In genomic region chr2:10810175-10811161, GRCh38 we compare ENCODE assay signal across 8 cellular contexts. TPM values are rescaled to one million over a fixed set of nuclear protein-coding genes. Genes with fewer than 3 reads are reported as not detected.
DNase-seq lines count a peak whose midpoint lies in the region; ATAC-seq and TF ChIP-seq lines count a peak whose summit lies in the region.

No MANE protein-coding gene starts in this region.

- POLR2A ChIA-PET in AG04450 (lab: Yijun Ruan, JAX), result no interaction called here
- POLR2A ChIA-PET in activated CD4-positive, alpha-beta memory T cell treated with anti-CD3 and anti-CD28 coated beads for 36 hours (lab: Charles Lee), result interaction anchor here (2.5 kb wide), 1 partner anchor 19 kb away, joined by 19 read pairs; no protein-coding TSS in a partner anchor

- 48 to 50% methylated on average over 6 to 8 of the region's 8 CpGs for WGBS in transverse colon (ENCODE audit: low coverage in 1 of 2), 2 donors

- peak overlapping the region; percentile 80 for H3K4me3 ChIP-seq in AG04450 (ENCODE audit: low read depth, low read length)
- peak overlapping the region in 2 of 4 donors; percentile 85 to 98 for H3K4me3 ChIP-seq in transverse colon

- in situ Hi-C loops in transverse colon (cut with MboI; ENCODE audit: low pct_ligation_motif_present in 1 of 4, low pct_unique_long_range_greater_than_20kb in 1 of 4, low sequenced_read_pairs in 3 of 4), result no loop called here

- H3K4me1 ChIP-seq in transverse colon, result peaks cover 16 to 33% (median 25%) of the 10 kb centered on the region in 4 donors

- DNase-seq in AG04450 (ENCODE audit: low read depth, low spot score) (no peak), immature natural killer cell (peak in 1 of 3 donors; percentile 16), transverse colon (no peak), NCI-H2196 (lab: John Stamatoyannopoulos, UW; ENCODE audit: unreplicated experiment) (no peak)
- no peak for DNase-seq in activated CD4-positive, alpha-beta memory T cell treated with anti-CD3 and anti-CD28 coated beads for 36 hours
- DNase-seq in activated CD8-positive, alpha-beta memory T cell treated with anti-CD3 and anti-CD28 coated beads for 24 hours, result no peak

- H3K27ac ChIP-seq in AG04450 (ENCODE audit: low read depth, low read length) (peak overlapping the region; percentile 22), transverse colon (peak overlapping the region; percentile 86 to 97 (median 96))

- TF ChIP-seq CTCF in AG04450 (IDR thresholded peaks at IDR 0.05; ENCODE audit: low read depth, low read length), result no peak
- no peak for TF ChIP-seq CTCF in transverse colon (IDR thresholded peaks at IDR 0.05)

- H3K27ac Mint-ChIP-seq in activated CD4-positive, alpha-beta memory T cell treated with anti-CD3 and anti-CD28 coated beads for 36 hours, result peak overlapping the region; percentile 90
- peak overlapping the region; percentile 82 to 92 (median 84) for H3K27ac Mint-ChIP-seq in immature natural killer cell

- CTCF ChIA-PET in AG04450 (lab: Charles Lee), result no interaction called here
- CTCF ChIA-PET in activated CD4-positive, alpha-beta memory T cell treated with anti-CD3 and anti-CD28 coated beads for 36 hours (lab: Charles Lee), result interaction anchor here (2.2 to 2.9 kb wide), 2 partner anchors 22 to 322 kb away, joined by 10 to 14 read pairs; a partner anchor contains a TSS

- peak overlapping the region; percentile 88 for H3K4me3 Mint-ChIP-seq in activated CD4-positive, alpha-beta memory T cell treated with anti-CD3 and anti-CD28 coated beads for 36 hours
- peak overlapping the region; percentile 78 to 94 (median 90) for H3K4me3 Mint-ChIP-seq in immature natural killer cell

- no peaks in the 10 kb centered on the region for H3K36me3 ChIP-seq in transverse colon

- no peaks in the 10 kb centered on the region for H3K9me3 Mint-ChIP-seq in activated CD4-positive, alpha-beta memory T cell treated with anti-CD3 and anti-CD28 coated beads for 36 hours
- H3K9me3 Mint-ChIP-seq in immature natural killer cell, result no peaks in the 10 kb centered on the region

- peaks cover 39% of the 10 kb centered on the region for H3K4me1 Mint-ChIP-seq in activated CD4-positive, alpha-beta memory T cell treated with anti-CD3 and anti-CD28 coated beads for 36 hours (ENCODE audit: low read depth)
- peaks cover 49 to 65% of the 10 kb centered on the region in 2 donors for H3K4me1 Mint-ChIP-seq in immature natural killer cell

- H3K27me3 Mint-ChIP-seq in activated CD4-positive, alpha-beta memory T cell treated with anti-CD3 and anti-CD28 coated beads for 36 hours, result no peaks in the 10 kb centered on the region
- peaks cover 0 to 17% (median 10%) of the 10 kb centered on the region in 3 donors for H3K27me3 Mint-ChIP-seq in immature natural killer cell (ENCODE audit: low read depth in 3 of 3)

- TF ChIP-seq EP300 in transverse colon (IDR thresholded peaks at IDR 0.05; ENCODE audit: low read depth), result no peak

- intact Hi-C loops in activated CD4-positive, alpha-beta memory T cell treated with anti-CD3 and anti-CD28 coated beads for 36 hours (cut with micrococcal nuclease), result loop anchor here (1.0 to 5.0 kb wide), 4 partner anchors 20 to 942 kb away; a partner anchor contains a TSS
- intact Hi-C loops in transverse colon (cut with DNase I; ENCODE audit: low total_unique reads), result no loop called here

- peak; percentile 33 for ATAC-seq in GM18873 (IDR thresholded peaks at IDR 0.05; ENCODE audit: low FRiP score, unreplicated experiment)
- ATAC-seq in HG03457 (IDR thresholded peaks at IDR 0.05; ENCODE audit: unreplicated experiment), result peak; percentile 37

- H3K27me3 ChIP-seq in AG04450 (ENCODE audit: control insufficient read depth, insufficient read depth, low read length) (no peaks in the 10 kb centered on the region), transverse colon (no peaks in the 10 kb centered on the region)

- no peaks in the 10 kb centered on the region for H3K9me3 ChIP-seq in AG04450 (ENCODE audit: control insufficient read depth, insufficient read depth, low read length)
- no peaks in the 10 kb centered on the region for H3K9me3 ChIP-seq in transverse colon

- peaks cover 17% of the 10 kb centered on the region for H3K36me3 Mint-ChIP-seq in activated CD4-positive, alpha-beta memory T cell treated with anti-CD3 and anti-CD28 coated beads for 36 hours
- H3K36me3 Mint-ChIP-seq in immature natural killer cell, result peaks cover 0 to 4% (median 0%) of the 10 kb centered on the region in 3 donors

- TF ChIP-seq POLR2A in transverse colon (IDR thresholded peaks at IDR 0.05), result peak; percentile 8

RNA-seq across cellular contexts. Expression of gene PDIA6, which starts 2.1 kb away (rescaled TPM):
- 345 and 487 TPM in 2 replicates for polyA plus RNA-seq in AG04450 (2011; rRNA removed)
- 151 and 185 TPM in 2 replicates for polyA minus RNA-seq in AG04450 (2011; rRNA and poly(A)+ RNA removed)
- 100 to 1,000 TPM; 176 to 181 TPM for total RNA-seq in activated CD4-positive, alpha-beta memory T cell treated with anti-CD3 and anti-CD28 coated beads for 36 hours
- 100 to 1,000 TPM; 216 to 424 (median 229) TPM for polyA plus RNA-seq in immature natural killer cell
- total RNA-seq in transverse colon, result 10 to 100 TPM; 35.2 to 90.3 (median 66.3) TPM
